Comparison of ENCODE assay signal across 8 cellular contexts in the genomic region with DNA sequence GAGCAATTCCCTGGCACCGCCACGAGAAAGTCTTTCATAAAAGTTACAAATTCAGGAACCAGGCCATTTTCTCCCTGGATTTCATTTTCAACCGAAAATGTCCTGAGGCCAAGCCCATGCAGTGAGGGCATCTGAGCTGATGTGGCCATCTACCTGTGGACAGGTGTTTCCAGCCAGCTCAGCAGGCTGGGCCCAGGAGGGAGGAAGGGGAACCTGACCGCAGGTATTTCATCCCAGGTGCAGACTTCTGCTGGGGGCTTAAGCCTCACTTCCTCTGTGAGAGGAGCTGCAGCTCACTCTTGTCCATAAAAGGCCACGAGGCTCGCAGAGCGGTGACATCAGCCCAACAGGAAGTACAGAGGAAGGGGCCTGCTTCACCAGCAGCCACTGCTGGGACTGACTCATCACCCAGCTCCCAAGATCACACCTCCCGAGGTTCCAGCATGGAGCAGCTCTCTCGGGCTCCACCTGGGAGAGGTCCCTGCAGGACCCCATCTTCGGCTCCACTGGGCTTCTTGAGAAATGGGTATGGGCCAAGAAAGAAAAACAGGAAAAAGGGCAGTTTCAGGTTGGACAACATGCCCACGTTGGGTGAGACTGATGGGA. TPM values are rescaled to one million over a fixed set of nuclear protein-coding genes. Genes with fewer than 3 reads are reported as not detected.
DNase-seq lines count a peak whose midpoint lies in the region; ATAC-seq, FAIRE-seq and TF ChIP-seq lines count a peak whose summit lies in the region.

No MANE protein-coding gene starts in this region.

- POLR2A ChIA-PET in H1 (lab: Charles Lee; ENCODE audit: partially characterized antibody) = interaction anchor here (0.6 to 3.8 kb wide), 28 partner anchors 8 to 151 kb away, joined by 3 to 24 read pairs (median 4); a partner anchor contains a TSS

- TF ChIP-seq EP300 in H1 (IDR thresholded peaks at IDR 0.05; ENCODE audit: borderline replicate concordance in 1 of 2, low read depth in 2 of 2, low read length in 2 of 2) = peak in 1 of 2 experiments; percentile 84; a peak in 1 of 3 replicates

- peaks cover 1 to 20% (median 9%) of the 10 kb centered on the region in 4 experiments; a peak in 6 of 8 replicates for H3K36me3 ChIP-seq in H1 (ENCODE audit: control insufficient read depth in 2 of 4, insufficient read depth in 4 of 4, low read length in 3 of 4)
- H3K36me3 ChIP-seq in mucosa of descending colon (ENCODE audit: low read depth) = peaks cover 10% of the 10 kb centered on the region

- H4K5ac ChIP-seq in H1 (ENCODE audit: insufficient read length, low read depth, low read length) = no peak overlapping the region

- H3K23me2 ChIP-seq in H1 (ENCODE audit: low read depth, low read length) = no peaks in the 10 kb centered on the region

- H3K4me1 ChIP-seq in H1 (replicated peaks in 1 of 4; ENCODE audit: control insufficient read depth in 3 of 4, insufficient read depth in 4 of 4, low read length in 3 of 4) (peaks cover 9 to 52% (median 33%) of the 10 kb centered on the region in 4 experiments), mucosa of descending colon (ENCODE audit: low read depth) (peaks cover 90% of the 10 kb centered on the region)

- no peak for TF ChIP-seq CTCF in H1 (IDR thresholded peaks at IDR 0.05; ENCODE audit: control extremely low read depth in 1 of 3, insufficient read depth in 1 of 3, low read depth in 1 of 3, low read length in 3 of 3)
- TF ChIP-seq CTCF in mucosa of descending colon (IDR thresholded peaks at IDR 0.05) = no peak

- H3K56ac ChIP-seq in H1 (replicated peaks; ENCODE audit: insufficient read length, low read depth, low read length) = no peak overlapping the region

- peak in 1 of 2 experiments; percentile 59; a peak in 2 of 3 replicates for TF ChIP-seq POLR2A in H1 (IDR thresholded peaks at IDR 0.05; ENCODE audit: control extremely low read depth in 1 of 2, low read depth in 2 of 2, low read length in 2 of 2)

- H3K27me3 ChIP-seq in H1 (replicated peaks in 1 of 4; ENCODE audit: control insufficient read depth in 3 of 4, extremely low read depth in 1 of 4, insufficient read depth in 3 of 4, low read length in 3 of 4) = no peaks in the 10 kb centered on the region

- no peak overlapping the region for H2AFZ ChIP-seq in H1 (ENCODE audit: low read length)

- H2BK120ac ChIP-seq in H1 (replicated peaks; ENCODE audit: low read depth, low read length) = no peak overlapping the region

- H3K27me3 Mint-ChIP-seq in stimulated activated memory B cell treated with anti-CD40 and anti-IgM and Interleukin-4, amounts not matched to agents 10 μg/mL and 1 μg/mL and 100 μg/mL, for 72 hours = no peaks in the 10 kb centered on the region

- no peak overlapping the region for H3K23ac ChIP-seq in H1 (ENCODE audit: insufficient read length)

- CTCF ChIA-PET in H1 (lab: Charles Lee; ENCODE audit: partially characterized antibody) = interaction anchor here (0.8 to 6.0 kb wide), 6 partner anchors 15 to 155 kb away, joined by 3 to 33 read pairs (median 3); no protein-coding TSS in a partner anchor

- H3K4ac ChIP-seq in H1 (replicated peaks; ENCODE audit: insufficient read length, low read depth, low read length) = peak overlapping the region; percentile 82

- peak overlapping the region; percentile 81 for H4K91ac ChIP-seq in H1 (replicated peaks; ENCODE audit: insufficient read length, low read length)

- no peak for FAIRE-seq in H1 (lab: Jason Lieb, UNC)

- TF ChIP-seq RAD21 in H1 (IDR thresholded peaks at IDR 0.05 in 1 of 2, conservative IDR thresholded peaks at IDR 0.05 in 1 of 2; ENCODE audit: low read depth in 2 of 2, low read length in 2 of 2) = no peak

- peaks cover 86% of the 10 kb centered on the region for H3K36me3 Mint-ChIP-seq in stimulated activated memory B cell treated with anti-CD40 and anti-IgM and Interleukin-4, amounts not matched to agents 10 μg/mL and 1 μg/mL and 100 μg/mL, for 72 hours

- H3K4me3 ChIP-seq in H1 (ENCODE audit: extremely low read depth in 1 of 4, insufficient read depth in 2 of 4, low read depth in 3 of 4, low read length in 4 of 4) = no peak overlapping the region
- no peak overlapping the region for H3K4me3 ChIP-seq in mucosa of descending colon

- H3K18ac ChIP-seq in H1 (ENCODE audit: extremely low read depth, low read length) = peak overlapping the region; percentile 41; the same call in 1 of the 2 replicates

- peak overlapping the region; percentile 74; the same call in 1 of the 2 replicates for H2BK15ac ChIP-seq in H1 (ENCODE audit: low read length)

- intact Hi-C loops in mucosa of descending colon (cut with DNase I, micrococcal nuclease) = no loop called here

- no peak overlapping the region for H3K4me2 ChIP-seq in H1 (ENCODE audit: insufficient read depth in 1 of 2, low read depth in 2 of 2, low read length in 2 of 2)

- H4K20me1 ChIP-seq in H1 (replicated peaks in 1 of 2; ENCODE audit: control insufficient read depth in 1 of 2, insufficient read depth in 2 of 2, low read length in 2 of 2) = peaks cover 4 to 37% of the 10 kb centered on the region in 2 experiments

- H3K79me1 ChIP-seq in H1 (ENCODE audit: low read depth, low read length) = peaks cover 15% of the 10 kb centered on the region

- H3K14ac ChIP-seq in H1 (ENCODE audit: insufficient read length) = no peak overlapping the region

- peak overlapping the region; percentile 98 for H3K27ac ChIP-seq in H1 (ENCODE audit: low read depth, low read length)

- H3K79me2 ChIP-seq in H1 (ENCODE audit: control insufficient read depth in 1 of 2, insufficient read depth in 2 of 2, low read length in 2 of 2) = peaks cover 0 to 96% of the 10 kb centered on the region in 2 experiments; a peak in 2 of 4 replicates

- peak overlapping the region; percentile 100; the same call in 1 of the 2 replicates for H2AK5ac ChIP-seq in H1 (ENCODE audit: low read depth, low read length)

- H3K9me3 Mint-ChIP-seq in stimulated activated memory B cell treated with anti-CD40 and anti-IgM and Interleukin-4, amounts not matched to agents 10 μg/mL and 1 μg/mL and 100 μg/mL, for 72 hours = no peaks in the 10 kb centered on the region

- H4K8ac ChIP-seq in H1 (ENCODE audit: extremely low read depth, insufficient read depth, low read length) = peak overlapping the region; percentile 86; the same call in 1 of the 2 replicates

- peak overlapping the region; percentile 8; the same call in 1 of the 2 replicates for H2BK20ac ChIP-seq in H1 (ENCODE audit: low read length)

- ATAC-seq in HG02571 (IDR thresholded peaks at IDR 0.05; ENCODE audit: unreplicated experiment) = peak; percentile 48
- peak; percentile 71 for ATAC-seq in mucosa of descending colon
- peak; percentile 82 for ATAC-seq in stimulated activated memory B cell treated with anti-CD40 and anti-IgM and Interleukin-4, amounts not matched to agents 10 μg/mL and 1 μg/mL and 100 μg/mL, for 72 hours
- ATAC-seq in HG03571 (IDR thresholded peaks at IDR 0.05; ENCODE audit: unreplicated experiment) = no peak

- H3K9me3 ChIP-seq in H1 (ENCODE audit: insufficient read depth in 2 of 2, low read depth in 1 of 2, low read length in 1 of 2) = no peaks in the 10 kb centered on the region
- H3K9me3 ChIP-seq in mucosa of descending colon = no peaks in the 10 kb centered on the region

- peaks cover 99% of the 10 kb centered on the region for H3K4me1 Mint-ChIP-seq in stimulated activated memory B cell treated with anti-CD40 and anti-IgM and Interleukin-4, amounts not matched to agents 10 μg/mL and 1 μg/mL and 100 μg/mL, for 72 hours

- WGBS in H1 (ENCODE audit: extremely low coverage in 1 of 2, insufficient coverage in 1 of 2, insufficient read length in 1 of 2, insufficient replicate concordance in 2 of 2, low coverage in 1 of 2, low lambda C conversion rate in 2 of 2, missing lambda C conversion rate in 1 of 2), 2 experiments = 84% methylated on average over 11 of the region's 11 CpGs; no CpG with 5 or more reads in 1 of the 2 experiments

- DNase-seq in GM04503 (ENCODE audit: low read depth) (peak; percentile 67), NCI-H2171 (lab: John Stamatoyannopoulos, UW) (peak; percentile 31), H1 (ENCODE audit: low read depth in 1 of 2, low spot score in 2 of 2) (peak in 1 of 2 experiments; percentile 65), mucosa of descending colon (peak; percentile 72 to 92 (median 74))
- peak; percentile 67 to 76 for DNase-seq in activated CD4-positive, alpha-beta T cell treated with anti-CD3 and anti-CD28 coated beads, Interleukin-2, amount 50 U/mL, for 4 hours

- H2BK12ac ChIP-seq in H1 (ENCODE audit: low read depth, low read length) = peak overlapping the region; percentile 100

- peak overlapping the region in 2 of 4 experiments; percentile 31 to 45; a peak in 2 of 7 replicates for H3K9ac ChIP-seq in H1 (replicated peaks in 1 of 4; ENCODE audit: extremely low read depth in 1 of 4, low read depth in 3 of 4, low read length in 3 of 4)

- H3K27ac Mint-ChIP-seq in stimulated activated memory B cell treated with anti-CD40 and anti-IgM and Interleukin-4, amounts not matched to agents 10 μg/mL and 1 μg/mL and 100 μg/mL, for 72 hours = peak overlapping the region; percentile 96

- peak overlapping the region; percentile 97 for H2BK5ac ChIP-seq in H1 (ENCODE audit: low read depth, low read length)

- peak overlapping the region; percentile 79 for H3K4me3 Mint-ChIP-seq in stimulated activated memory B cell treated with anti-CD40 and anti-IgM and Interleukin-4, amounts not matched to agents 10 μg/mL and 1 μg/mL and 100 μg/mL, for 72 hours

RNA-seq across cellular contexts. Expression of a gene that starts 56.4 kb away (rescaled TPM):
- 295 and 322 TPM in 2 replicates for total RNA-seq in H1 (2021; fragmentation: NEBNext Ultra II Directional; extraction: Animal tissue kit (Norgen Biotek cat#: 25700))
- 24.9 and 37.2 TPM in 2 replicates for polyA plus RNA-seq in H1 (2011; rRNA removed)
- 53.6 TPM for polyA plus RNA-seq in H1 (2011; cell fraction: cytosol; rRNA removed)
- 110 TPM for polyA plus RNA-seq in H1 (2011; cell fraction: nucleus; rRNA removed)
- 140 to 212 TPM (median 199 TPM) in 4 replicates for polyA plus RNA-seq in H1 (2012, experiment 1 of 2)
- 59.9 TPM for polyA plus RNA-seq in H1 (2012, experiment 2 of 2)
- polyA plus RNA-seq in H1 (2013, experiment 1 of 2) = 89.1 TPM
- 76.1 TPM for polyA plus RNA-seq in H1 (2013, experiment 2 of 2)
- 273 and 366 TPM in 2 replicates for polyA minus RNA-seq in H1 (2011; rRNA and poly(A)+ RNA removed)
- 92.9 TPM for polyA minus RNA-seq in H1 (2011; cell fraction: cytosol; rRNA and poly(A)+ RNA removed)
- polyA minus RNA-seq in H1 (2011; cell fraction: nucleus; rRNA and poly(A)+ RNA removed) = 95.2 TPM
- 100 to 1,000 TPM; 501 to 831 (median 599) TPM for total RNA-seq in mucosa of descending colon
